ENCODE assay signal across 1 cellular context in genomic region chrX:132044953-132045352, GRCh38.
TF ChIP-seq lines count a peak whose summit lies in the region.

No MANE protein-coding gene starts in this region.

TF ChIP-seq in K562, 482 proteins besides CTCF, POLR2A, EP300 and RAD21 (continued from another document and continues in another):
- no peak for TF ChIP-seq MLLT1 (IDR thresholded peaks at IDR 0.05)
- TF ChIP-seq TOE1 (IDR thresholded peaks at IDR 0.05; ENCODE audit: borderline replicate concordance), result peak; percentile 78; the same call in 1 of the 2 replicates
- TF ChIP-seq TOE1 (CRISPR knock-in tag; IDR thresholded peaks at IDR 0.05; ENCODE audit: borderline replicate concordance, low read depth), result no peak
- peak; percentile 80 for TF ChIP-seq SMARCE1 (IDR thresholded peaks at IDR 0.05)
- no peak for TF ChIP-seq ATF4 (CRISPR knock-in tag; IDR thresholded peaks at IDR 0.05)
- no peak for TF ChIP-seq RBM39 (optimal IDR thresholded peaks at IDR 0.05; ENCODE audit: low read depth, low read length)
- peak; percentile 91 for TF ChIP-seq BHLHE40 (IDR thresholded peaks at IDR 0.05; ENCODE audit: low read length)
- no peak for TF ChIP-seq LARP7 (IDR thresholded peaks at IDR 0.05)
- peak; percentile 59 for TF ChIP-seq SMARCC2 (IDR thresholded peaks at IDR 0.05; ENCODE audit: low read depth)
- TF ChIP-seq ZBTB11 (CRISPR knock-in tag; IDR thresholded peaks at IDR 0.05), result no peak
- TF ChIP-seq KLF13 (tag; IDR thresholded peaks at IDR 0.05; ENCODE audit: borderline replicate concordance, low read depth), result no peak
- TF ChIP-seq ZNF77 (CRISPR knock-in tag; IDR thresholded peaks at IDR 0.05), result no peak
- no peak for TF ChIP-seq PHF21A (IDR thresholded peaks at IDR 0.05; ENCODE audit: borderline replicate concordance, low read depth)
- TF ChIP-seq ZNF766 (CRISPR knock-in tag; conservative IDR thresholded peaks at IDR 0.05), result no peak
- no peak for TF ChIP-seq CREB5 (CRISPR knock-in tag; IDR thresholded peaks at IDR 0.05)
- TF ChIP-seq VEZF1 (CRISPR knock-in tag; IDR thresholded peaks at IDR 0.05), result no peak
- no peak for TF ChIP-seq TFAP4 (CRISPR knock-in tag; IDR thresholded peaks at IDR 0.05; ENCODE audit: borderline replicate concordance)
- TF ChIP-seq ID3 (CRISPR knock-in tag; IDR thresholded peaks at IDR 0.05), result no peak
- TF ChIP-seq ID3 (tag; IDR thresholded peaks at IDR 0.05), result no peak
- no peak for TF ChIP-seq MEF2D (tag; conservative IDR thresholded peaks at IDR 0.05; ENCODE audit: low read depth)
- no peak for TF ChIP-seq E2F6 (IDR thresholded peaks at IDR 0.05; ENCODE audit: borderline replicate concordance in 1 of 2, extremely low read depth in 1 of 2, insufficient read depth in 1 of 2, insufficient read length in 1 of 2, low read depth in 1 of 2, low read length in 1 of 2, poor library complexity in 1 of 2, severe bottlenecking in 1 of 2)
- TF ChIP-seq HDAC2 (IDR thresholded peaks at IDR 0.05), result peak; percentile 50; the same call in 1 of the 2 replicates
- TF ChIP-seq TFE3 (CRISPR knock-in tag; IDR thresholded peaks at IDR 0.05), result peak; percentile 24; the same call in 1 of the 2 replicates
- peak; percentile 46; the same call in 1 of the 2 replicates for TF ChIP-seq CTBP1 (IDR thresholded peaks at IDR 0.05; ENCODE audit: borderline replicate concordance)
- no peak for TF ChIP-seq SRSF1 (IDR thresholded peaks at IDR 0.05; ENCODE audit: low read depth, low read length)
- TF ChIP-seq RFX5 (IDR thresholded peaks at IDR 0.05; ENCODE audit: low read depth, low read length), result no peak
- TF ChIP-seq ZHX1 (conservative IDR thresholded peaks at IDR 0.05; ENCODE audit: low read length), result no peak
- no peak for TF ChIP-seq ZNF174 (CRISPR knock-in tag; IDR thresholded peaks at IDR 0.05)
- TF ChIP-seq NFIX (CRISPR knock-in tag; IDR thresholded peaks at IDR 0.05; ENCODE audit: low read depth), result no peak
- peak; percentile 96 for TF ChIP-seq ATF3 (IDR thresholded peaks at IDR 0.05)
- TF ChIP-seq ATF3 (CRISPR knock-in tag; conservative IDR thresholded peaks at IDR 0.05), result no peak
- TF ChIP-seq CLOCK (CRISPR knock-in tag; IDR thresholded peaks at IDR 0.05; ENCODE audit: borderline replicate concordance), result no peak
- peak in 1 of 2 experiments; percentile 37; a peak in 1 of 4 replicates for TF ChIP-seq TBL1XR1 (IDR thresholded peaks at IDR 0.05; ENCODE audit: low read length in 2 of 2)
- no peak for TF ChIP-seq ZNF668 (CRISPR knock-in tag; IDR thresholded peaks at IDR 0.05)
- TF ChIP-seq ZNF24 (IDR thresholded peaks at IDR 0.05), result no peak
- TF ChIP-seq SNIP1 (IDR thresholded peaks at IDR 0.05; ENCODE audit: low read depth), result no peak
- TF ChIP-seq ADNP (tag; IDR thresholded peaks at IDR 0.05), result no peak
- no peak for TF ChIP-seq DDX20 (tag; IDR thresholded peaks at IDR 0.05; ENCODE audit: low read depth)
- TF ChIP-seq TARDBP (IDR thresholded peaks at IDR 0.05), result no peak
- TF ChIP-seq MCM2 (IDR thresholded peaks at IDR 0.05; ENCODE audit: low read depth), result no peak
- TF ChIP-seq ATF7 (IDR thresholded peaks at IDR 0.05), result 0 out of 2 replicates have a peak, but pooled peaks have one; percentile 55
